Comparison of ENCODE assay signal across 9 cellular contexts in genomic region chr18:9951022-9951859, GRCh38. TPM values are rescaled to one million over a fixed set of nuclear protein-coding genes. Genes with fewer than 3 reads are reported as not detected.
A peak's percentile ranks its signal among the peaks of the same experiment; 100 is the strongest.
DNase-seq lines count a peak whose midpoint lies in the region; ATAC-seq and TF ChIP-seq lines count a peak whose summit lies in the region.
"Had no signal": no experiment of that assay in that cellular context is flagged by ENCODE, and none has a peak within 500 bp of the region (broad histone marks: within the 10 kb centered on the region; RNA-seq: fewer than 3 reads in every experiment).

No MANE protein-coding gene starts in this region.

- no peaks in the 10 kb centered on the region for H3K27me3 Mint-ChIP-seq in activated CD8-positive, alpha-beta T cell treated with anti-CD3 and anti-CD28 coated beads, Interleukin-2, amount 10 ng/mL, durations not matched to agents 7 days and 5 days (ENCODE audit: low read depth)

- CTCF ChIA-PET in activated CD8-positive, alpha-beta T cell treated with anti-CD3 and anti-CD28 coated beads, Interleukin-2, amount 10 ng/mL, durations not matched to agents 7 days and 5 days (lab: Charles Lee) = interaction anchor here (1.0 to 2.7 kb wide), 10 partner anchors 11 to 609 kb away, joined by 3 to 10 read pairs (median 4); partner anchors contain the start of gene VAPA

- intact Hi-C loops in heart right ventricle (cut with DNase I) (loop anchor here in 6 of 10 donors (5.0 to 10.0 kb wide), 5 partner anchors 34 to 376 kb away; no protein-coding TSS in a partner anchor), sigmoid colon (cut with DNase I) (loop anchor here (5.0 kb wide), 2 partner anchors 149 to 244 kb away; partner anchors contain the start of gene RAB31)

- H3K4me1 ChIP-seq in heart right ventricle = peaks cover 0 to 20% (median 0%) of the 10 kb centered on the region in 9 donors
- H3K4me1 ChIP-seq in sigmoid colon = peaks cover 0 to 35% (median 17%) of the 10 kb centered on the region in 4 donors

- H3K4me3 ChIP-seq in heart right ventricle (no peak overlapping the region), sigmoid colon (no peak overlapping the region)

- no peaks in the 10 kb centered on the region for H3K9me3 ChIP-seq in heart right ventricle
- H3K9me3 ChIP-seq in sigmoid colon = no peaks in the 10 kb centered on the region

- H3K36me3 Mint-ChIP-seq in activated CD8-positive, alpha-beta T cell treated with anti-CD3 and anti-CD28 coated beads, Interleukin-2, amount 10 ng/mL, durations not matched to agents 7 days and 5 days (ENCODE audit: low read depth) = peaks cover 45% of the 10 kb centered on the region

- H3K27ac Mint-ChIP-seq in activated CD8-positive, alpha-beta T cell treated with anti-CD3 and anti-CD28 coated beads, Interleukin-2, amount 10 ng/mL, durations not matched to agents 7 days and 5 days = no peak overlapping the region

- H3K27ac ChIP-seq in 22Rv1 (no peak overlapping the region), heart right ventricle (no peak overlapping the region), sigmoid colon (peak overlapping the region in 1 of 4 donors; percentile 9)
- H3K27ac ChIP-seq: epithelial cell of prostate had no signal

- no peaks in the 10 kb centered on the region for H3K4me1 Mint-ChIP-seq in activated CD8-positive, alpha-beta T cell treated with anti-CD3 and anti-CD28 coated beads, Interleukin-2, amount 10 ng/mL, durations not matched to agents 7 days and 5 days (ENCODE audit: low read depth)

- no peak for TF ChIP-seq EP300 in sigmoid colon (IDR thresholded peaks at IDR 0.05)

- no peaks in the 10 kb centered on the region for H3K9me3 Mint-ChIP-seq in activated CD8-positive, alpha-beta T cell treated with anti-CD3 and anti-CD28 coated beads, Interleukin-2, amount 10 ng/mL, durations not matched to agents 7 days and 5 days (ENCODE audit: insufficient read depth)

- peak; percentile 60 for ATAC-seq in activated CD8-positive, alpha-beta T cell treated with anti-CD3 and anti-CD28 coated beads, Interleukin-2, amount 10 ng/mL, durations not matched to agents 7 days and 5 days
- ATAC-seq in heart right ventricle (peak in 7 of 8 donors; percentile 48 to 80 (median 69)), HG02840 (IDR thresholded peaks at IDR 0.05; ENCODE audit: low FRiP score, unreplicated experiment) (no peak), GM21737 (IDR thresholded peaks at IDR 0.05; ENCODE audit: unreplicated experiment) (no peak)

- TF ChIP-seq POLR2A in sigmoid colon (IDR thresholded peaks at IDR 0.05) = no peak

- peaks cover 0 to 98% (median 44%) of the 10 kb centered on the region in 9 donors for H3K36me3 ChIP-seq in heart right ventricle
- peaks cover 3 to 85% (median 17%) of the 10 kb centered on the region in 4 donors for H3K36me3 ChIP-seq in sigmoid colon

- POLR2A ChIA-PET in activated CD8-positive, alpha-beta T cell treated with anti-CD3 and anti-CD28 coated beads, Interleukin-2, amount 10 ng/mL, durations not matched to agents 7 days and 5 days (lab: Charles Lee) = interaction anchor here (0.6 kb wide), 1 partner anchor 288 kb away, joined by 4 read pairs; no protein-coding TSS in a partner anchor

- DNase-seq in GF-D8 (lab: John Stamatoyannopoulos, UW) (peak; percentile 24), NCI-H1048 (lab: John Stamatoyannopoulos, UW) (peak; percentile 4), heart right ventricle (no peak), sigmoid colon (no peak)
- peak; percentile 32 for DNase-seq in activated CD8-positive, alpha-beta T cell treated with anti-CD3 and anti-CD28 coated beads, Interleukin-2, amount 10 ng/mL, durations not matched to agents 7 days and 5 days

- TF ChIP-seq CTCF in 22Rv1 (IDR thresholded peaks at IDR 0.05) (peak; percentile 70), heart right ventricle (IDR thresholded peaks at IDR 0.05) (peak; percentile 30 to 69 (median 60)), sigmoid colon (IDR thresholded peaks at IDR 0.05) (peak; percentile 11 to 78 (median 58))

- H3K27me3 ChIP-seq in heart right ventricle (no peaks in the 10 kb centered on the region), sigmoid colon (no peaks in the 10 kb centered on the region)

- H3K4me3 Mint-ChIP-seq in activated CD8-positive, alpha-beta T cell treated with anti-CD3 and anti-CD28 coated beads, Interleukin-2, amount 10 ng/mL, durations not matched to agents 7 days and 5 days = no peak overlapping the region

- WGBS in heart right ventricle, 2 donors = 68 to 70% methylated on average over 9 of the region's 9 CpGs
- 75 to 84% methylated on average over 9 of the region's 9 CpGs for WGBS in sigmoid colon, 2 donors

RNA-seq across cellular contexts. Expression of gene VAPA, which starts 37.4 kb away (rescaled TPM):
- 100 to 1,000 TPM; 138 to 142 TPM for total RNA-seq in activated CD8-positive, alpha-beta T cell treated with anti-CD3 and anti-CD28 coated beads, Interleukin-2, amount 10 ng/mL, durations not matched to agents 7 days and 5 days
- total RNA-seq in heart right ventricle = 100 to 1,000 TPM; 202 to 269 (median 237) TPM
- 100 to 1,000 TPM in 1 of 2 donors, 10 to 100 TPM in 1; 33.2 to 152 TPM for polyA plus RNA-seq in heart right ventricle
- 100 to 1,000 TPM; 252 to 336 (median 291) TPM for total RNA-seq in sigmoid colon
- 100 to 1,000 TPM; 181 to 297 (median 233) TPM for polyA plus RNA-seq in sigmoid colon

Comparison
In these comparisons a context has a peak if more than half of its experiments do, and no peak if none do; other contexts are left out.
1. DNase-seq: peak in GF-D8 (single experiment), NCI-H1048 (single experiment) and activated CD8-positive, alpha-beta T cell treated with anti-CD3 and anti-CD28 coated beads, Interleukin-2, amount 10 ng/mL, durations not matched to agents 7 days and 5 days (single experiment); none in heart right ventricle (0 of 2) and sigmoid colon (single experiment).
2. ATAC-seq: peak in activated CD8-positive, alpha-beta T cell treated with anti-CD3 and anti-CD28 coated beads, Interleukin-2, amount 10 ng/mL, durations not matched to agents 7 days and 5 days (single experiment) and heart right ventricle (7 of 8); none in HG02840 (single experiment) and GM21737 (single experiment).
3. Peak in every context shown above with its lines, with median percentiles within 50 percentile points of each other: CTCF ChIP-seq.